Comparison of ENCODE assay signal across 1 cellular context in the genomic region with DNA sequence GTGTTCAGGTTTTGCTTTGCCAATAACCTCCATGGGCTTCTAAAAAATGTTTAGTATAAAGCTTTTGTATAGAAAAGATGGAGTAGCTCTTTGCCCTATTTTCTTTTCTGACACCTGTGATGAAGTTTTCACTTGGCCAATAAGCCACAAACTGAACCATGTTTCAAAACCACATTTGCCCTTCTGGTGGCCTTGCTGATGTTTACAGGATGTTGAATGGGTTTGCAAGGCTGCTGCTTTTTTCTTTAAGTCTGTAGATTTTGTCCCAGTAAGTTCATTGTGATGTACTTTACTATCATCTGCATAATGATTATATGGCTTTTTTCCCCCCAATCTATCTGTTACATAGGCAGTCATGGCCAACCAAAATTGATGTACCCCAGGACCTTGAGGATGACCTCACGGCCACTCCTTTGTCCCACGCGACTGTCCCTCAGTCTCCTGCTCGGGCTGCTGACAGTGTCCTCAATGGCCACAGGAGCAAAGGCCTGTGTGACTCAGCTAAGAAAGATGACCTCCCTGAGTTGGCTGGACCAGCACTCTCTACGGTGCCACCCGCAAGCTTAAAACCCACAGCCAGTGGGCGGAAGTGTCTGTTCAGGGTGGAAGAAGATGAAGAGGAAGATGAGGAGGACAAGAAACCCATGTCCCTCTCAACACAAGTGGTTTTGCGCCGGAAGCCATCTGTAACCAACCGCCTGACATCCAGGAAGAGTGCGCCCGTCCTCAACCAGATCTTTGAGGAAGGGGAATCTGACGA.
TF ChIP-seq lines count a peak whose summit lies in the region.

No MANE protein-coding gene starts in this region.

TF ChIP-seq in IMR-90, 13 proteins besides CTCF, POLR2A, EP300 and RAD21:
- TF ChIP-seq, protein P1, sequence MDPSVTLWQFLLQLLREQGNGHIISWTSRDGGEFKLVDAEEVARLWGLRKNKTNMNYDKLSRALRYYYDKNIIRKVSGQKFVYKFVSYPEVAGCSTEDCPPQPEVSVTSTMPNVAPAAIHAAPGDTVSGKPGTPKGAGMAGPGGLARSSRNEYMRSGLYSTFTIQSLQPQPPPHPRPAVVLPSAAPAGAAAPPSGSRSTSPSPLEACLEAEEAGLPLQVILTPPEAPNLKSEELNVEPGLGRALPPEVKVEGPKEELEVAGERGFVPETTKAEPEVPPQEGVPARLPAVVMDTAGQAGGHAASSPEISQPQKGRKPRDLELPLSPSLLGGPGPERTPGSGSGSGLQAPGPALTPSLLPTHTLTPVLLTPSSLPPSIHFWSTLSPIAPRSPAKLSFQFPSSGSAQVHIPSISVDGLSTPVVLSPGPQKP (IDR thresholded peaks at IDR 0.05; ENCODE audit: borderline replicate concordance, low read depth, low read length), result no peak
- TF ChIP-seq SMC3 (IDR thresholded peaks at IDR 0.05; ENCODE audit: low read depth, low read length) (no peak), MAFK (IDR thresholded peaks at IDR 0.05; ENCODE audit: low read depth, low read length) (no peak), MAZ (IDR thresholded peaks at IDR 0.05; ENCODE audit: borderline replicate concordance, low read depth, low read length) (no peak), MXI1 (IDR thresholded peaks at IDR 0.05; ENCODE audit: borderline replicate concordance, low read depth, low read length) (no peak), RCOR1 (IDR thresholded peaks at IDR 0.05; ENCODE audit: insufficient replicate concordance, low read length) (no peak), NFE2L2 (IDR thresholded peaks at IDR 0.05; ENCODE audit: low read depth, low read length) (no peak), CEBPB (IDR thresholded peaks at IDR 0.05; ENCODE audit: low read depth, low read length) (no peak), RFX5 (IDR thresholded peaks at IDR 0.05; ENCODE audit: low read depth, low read length) (no peak), FOS (IDR thresholded peaks at IDR 0.05; ENCODE audit: low read depth, low read length) (no peak), CHD1 (IDR thresholded peaks at IDR 0.05; ENCODE audit: low read depth, low read length) (no peak), BHLHE40 (IDR thresholded peaks at IDR 0.05; ENCODE audit: low read depth, low read length) (no peak)
- TF ChIP-seq, protein P2, sequence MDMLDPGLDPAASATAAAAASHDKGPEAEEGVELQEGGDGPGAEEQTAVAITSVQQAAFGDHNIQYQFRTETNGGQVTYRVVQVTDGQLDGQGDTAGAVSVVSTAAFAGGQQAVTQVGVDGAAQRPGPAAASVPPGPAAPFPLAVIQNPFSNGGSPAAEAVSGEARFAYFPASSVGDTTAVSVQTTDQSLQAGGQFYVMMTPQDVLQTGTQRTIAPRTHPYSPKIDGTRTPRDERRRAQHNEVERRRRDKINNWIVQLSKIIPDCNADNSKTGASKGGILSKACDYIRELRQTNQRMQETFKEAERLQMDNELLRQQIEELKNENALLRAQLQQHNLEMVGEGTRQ (IDR thresholded peaks at IDR 0.05; ENCODE audit: low read depth, low read length), result no peak
